In the genomic region with DNA sequence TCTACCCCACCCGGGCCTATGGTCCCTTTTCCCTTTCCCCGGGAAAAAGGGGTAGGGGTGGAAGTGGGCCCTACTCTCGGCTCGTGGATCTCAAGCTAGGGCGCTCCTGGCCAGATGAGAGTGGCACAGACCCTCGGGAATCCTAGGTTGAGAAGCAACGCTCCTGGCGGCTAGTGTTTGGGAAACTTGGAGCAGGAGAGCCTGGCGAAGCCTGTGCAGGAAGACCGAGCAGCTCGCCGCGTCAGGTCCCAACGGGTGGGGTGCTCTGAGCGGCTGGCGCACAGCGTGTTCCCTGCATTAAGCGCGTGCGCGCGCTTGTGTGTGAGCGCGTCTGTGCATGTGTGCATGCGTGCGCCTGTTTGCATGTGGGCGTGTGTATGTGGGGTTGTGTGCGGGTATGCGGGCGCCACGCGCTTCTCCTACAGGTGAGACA, we compare ENCODE assay signal across 10 cellular contexts. TPM values are rescaled to one million over a fixed set of nuclear protein-coding genes. Genes with fewer than 3 reads are reported as not detected.
DNase-seq lines count a peak whose midpoint lies in the region; ATAC-seq, FAIRE-seq and TF ChIP-seq lines count a peak whose summit lies in the region.
"Had no signal": no experiment of that assay in that cellular context is flagged by ENCODE, and none has a peak within 500 bp of the region (broad histone marks: within the 10 kb centered on the region; RNA-seq: fewer than 3 reads in every experiment).

No MANE protein-coding gene starts in this region.

- peak overlapping the region; percentile 73 for H3K4me3 Mint-ChIP-seq in central memory CD8-positive, alpha-beta T cell

- no peaks in the 10 kb centered on the region for H3K9me3 ChIP-seq in suprapubic skin
- H3K9me3 ChIP-seq: uterus had no signal

- FAIRE-seq in GM12892 (lab: Jason Lieb, UNC) = peak; percentile 97

- no peak overlapping the region for H3K56ac ChIP-seq in mesendoderm (ENCODE audit: low read length)

- TF ChIP-seq EP300 in suprapubic skin (IDR thresholded peaks at IDR 0.05) = no peak

- no peaks in the 10 kb centered on the region for H3K9me3 Mint-ChIP-seq in central memory CD8-positive, alpha-beta T cell

- no peak for TF ChIP-seq CTCF in suprapubic skin (IDR thresholded peaks at IDR 0.05)

- no peak overlapping the region for H4K5ac ChIP-seq in mesendoderm (ENCODE audit: low read length)

- no peak overlapping the region for H2AK5ac ChIP-seq in mesendoderm (ENCODE audit: low read length)

- peaks cover 8% of the 10 kb centered on the region for H3K36me3 Mint-ChIP-seq in central memory CD8-positive, alpha-beta T cell (ENCODE audit: insufficient read depth)

- POLR2A ChIA-PET in HEK293T (lab: Yijun Ruan, JAX) = no interaction called here

- peaks cover 51% of the 10 kb centered on the region for H3K27me3 Mint-ChIP-seq in central memory CD8-positive, alpha-beta T cell

- H3K79me1 ChIP-seq in mesendoderm (ENCODE audit: low read length) = no peaks in the 10 kb centered on the region

- H3K27me3 ChIP-seq in mesendoderm (ENCODE audit: insufficient read depth, low read length, poor library complexity) = peaks cover 73% of the 10 kb centered on the region
- peaks cover 91% of the 10 kb centered on the region for H3K27me3 ChIP-seq in suprapubic skin

- H3K4me3 ChIP-seq in mesendoderm (ENCODE audit: low read length) (no peak overlapping the region), suprapubic skin (peak overlapping the region; percentile 43)
- H3K4me3 ChIP-seq: uterus had no signal

- peak overlapping the region; percentile 47 for H3K27ac Mint-ChIP-seq in central memory CD8-positive, alpha-beta T cell (ENCODE audit: low read depth)

- H3K9ac ChIP-seq in mesendoderm (ENCODE audit: low read length) = peak overlapping the region; percentile 6

- no peaks in the 10 kb centered on the region for H3K36me3 ChIP-seq in mesendoderm (ENCODE audit: control insufficient read depth, insufficient read depth, low read length)
- no peaks in the 10 kb centered on the region for H3K36me3 ChIP-seq in suprapubic skin
- H3K36me3 ChIP-seq: uterus had no signal

- H3K27ac ChIP-seq in mesendoderm (ENCODE audit: low read depth, low read length) = no peak overlapping the region
- no peak overlapping the region for H3K27ac ChIP-seq in suprapubic skin
- H3K27ac ChIP-seq: uterus, VCaP had no signal

- no peaks in the 10 kb centered on the region for H3K79me2 ChIP-seq in mesendoderm (ENCODE audit: control insufficient read depth, insufficient read depth, low read length)

- H3K18ac ChIP-seq in mesendoderm (ENCODE audit: low read length) = no peak overlapping the region

- TF ChIP-seq POLR2A in GM12892 (IDR thresholded peaks at IDR 0.05; ENCODE audit: low read depth, low read length) = no peak
- no peak for TF ChIP-seq POLR2A in suprapubic skin (IDR thresholded peaks at IDR 0.05)

- H2BK5ac ChIP-seq in mesendoderm (ENCODE audit: low read length) = no peak overlapping the region

- no peak overlapping the region for H4K8ac ChIP-seq in mesendoderm (ENCODE audit: low read depth, low read length)

- H3K4me2 ChIP-seq in mesendoderm (ENCODE audit: low read length) = peak overlapping the region; percentile 18

- no CpG with 5 or more reads among the region's 32 CpGs for WGBS in mesendoderm (ENCODE audit: extremely low coverage, insufficient coverage, low lambda C conversion rate)
- 3% methylated on average over 17 of the region's 32 CpGs for WGBS in suprapubic skin

- no peak overlapping the region for H3K4ac ChIP-seq in mesendoderm (ENCODE audit: low read depth, low read length)

- no peak overlapping the region for H3K23ac ChIP-seq in mesendoderm (ENCODE audit: low read length)

- H2BK15ac ChIP-seq in mesendoderm (replicated peaks; ENCODE audit: low read depth) = no peak overlapping the region

- peaks cover 38% of the 10 kb centered on the region for H3K4me1 Mint-ChIP-seq in central memory CD8-positive, alpha-beta T cell

- H3K4me1 ChIP-seq in mesendoderm (ENCODE audit: control insufficient read depth, low read depth, low read length) = peaks cover 9% of the 10 kb centered on the region
- peaks cover 53% of the 10 kb centered on the region for H3K4me1 ChIP-seq in suprapubic skin

- no peak overlapping the region for H2BK120ac ChIP-seq in mesendoderm (ENCODE audit: low read depth, low read length)

- CTCF ChIA-PET in HEK293T (lab: Yijun Ruan, JAX) = no interaction called here

- ATAC-seq in HG02678 (IDR thresholded peaks at IDR 0.05; ENCODE audit: unreplicated experiment) = peak; percentile 53
- peak; percentile 71 for ATAC-seq in central memory CD8-positive, alpha-beta T cell (replicated peaks; ENCODE audit: extremely low read depth, poor library complexity, severe bottlenecking)

- DNase-seq in GM12892 (ENCODE audit: insufficient read length) = peak; percentile 51
- peak; percentile 29 for DNase-seq in T-helper 22 cell (ENCODE audit: low read depth)
- DNase-seq in central memory CD8-positive, alpha-beta T cell (ENCODE audit: low spot score in 2 of 2) = peak in 1 of 2 donors; percentile 33
- DNase-seq in mesendoderm = peak; percentile 62
- no peak for DNase-seq in suprapubic skin (ENCODE audit: low spot score in 2 of 2)
- no peak for DNase-seq in HEK293T (ENCODE audit: extremely low spot score)
- DNase-seq in SKM-1 (lab: John Stamatoyannopoulos, UW; ENCODE audit: unreplicated experiment) = no peak

TF ChIP-seq in HEK293T, 16 proteins besides CTCF, POLR2A, EP300 and RAD21:
- TF ChIP-seq, protein P1, sequence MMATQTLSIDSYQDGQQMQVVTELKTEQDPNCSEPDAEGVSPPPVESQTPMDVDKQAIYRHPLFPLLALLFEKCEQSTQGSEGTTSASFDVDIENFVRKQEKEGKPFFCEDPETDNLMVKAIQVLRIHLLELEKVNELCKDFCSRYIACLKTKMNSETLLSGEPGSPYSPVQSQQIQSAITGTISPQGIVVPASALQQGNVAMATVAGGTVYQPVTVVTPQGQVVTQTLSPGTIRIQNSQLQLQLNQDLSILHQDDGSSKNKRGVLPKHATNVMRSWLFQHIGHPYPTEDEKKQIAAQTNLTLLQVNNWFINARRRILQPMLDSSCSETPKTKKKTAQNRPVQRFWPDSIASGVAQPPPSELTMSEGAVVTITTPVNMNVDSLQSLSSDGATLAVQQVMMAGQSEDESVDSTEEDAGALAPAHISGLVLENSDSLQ (IDR thresholded peaks at IDR 0.05) = no peak
- no peak for TF ChIP-seq FOXM1 (IDR thresholded peaks at IDR 0.05; ENCODE audit: borderline replicate concordance)
- TF ChIP-seq CTBP1 (IDR thresholded peaks at IDR 0.05; ENCODE audit: borderline replicate concordance) = no peak
- TF ChIP-seq SUZ12 (IDR thresholded peaks at IDR 0.05) = no peak
- TF ChIP-seq FOXA1 (IDR thresholded peaks at IDR 0.05) = no peak
- no peak for TF ChIP-seq L3MBTL2 (conservative IDR thresholded peaks at IDR 0.05)
- no peak for TF ChIP-seq LEF1 (IDR thresholded peaks at IDR 0.05; ENCODE audit: borderline replicate concordance)
- no peak for TF ChIP-seq NFRKB (IDR thresholded peaks at IDR 0.05)

RNA-seq across cellular contexts. Expression of gene FLI1, which starts 7.1 kb away (rescaled TPM):
- 30.8 TPM for polyA plus RNA-seq in GM12892 (2012; ENCODE audit: missing spikeins)
- polyA plus RNA-seq in mesendoderm (2013, experiment 1 of 2) = 0.21 TPM
- 0.25 TPM for polyA plus RNA-seq in mesendoderm (2013, experiment 2 of 2)
- total RNA-seq in suprapubic skin = 10 to 100 TPM in 3 of 4 donors, 1 to 10 TPM in 1; 6.1 to 21.2 (median 15.2) TPM

Comparison
In these comparisons a context has a peak if more than half of its experiments do, and no peak if none do; other contexts are left out.
1. DNase-seq: peak in GM12892 (single experiment), T-helper 22 cell (single experiment) and mesendoderm (single experiment); none in suprapubic skin (0 of 2), HEK293T (single experiment) and SKM-1 (single experiment).